ENCODE assay signal across 32 cellular contexts in genomic region chr21:43737158-43737950, GRCh38. TPM values are rescaled to one million over a fixed set of nuclear protein-coding genes. Genes with fewer than 3 reads are reported as not detected.
DNase-seq lines count a peak whose midpoint lies in the region; FAIRE-seq and TF ChIP-seq lines count a peak whose summit lies in the region.
"Had no signal": no experiment of that assay in that cellular context is flagged by ENCODE, and none has a peak within 500 bp of the region (broad histone marks: within the 10 kb centered on the region; RNA-seq: fewer than 3 reads in every experiment).

No MANE protein-coding gene starts in this region.

- H2BK120ac ChIP-seq in trophoblast cell (ENCODE audit: insufficient read depth, low read length, poor library complexity) = no peak overlapping the region

- H3K9me3 ChIP-seq in WERI-Rb-1 (ENCODE audit: severe bottlenecking) (no peaks in the 10 kb centered on the region), kidney (ENCODE audit: control insufficient read depth in 1 of 2, low read length in 2 of 2) (no peaks in the 10 kb centered on the region), parathyroid adenoma (ENCODE audit: control insufficient read depth, low read length) (no peaks in the 10 kb centered on the region), trophoblast cell (ENCODE audit: insufficient read depth, low read depth, low read length) (peaks cover 2% of the 10 kb centered on the region)
- H3K9me3 ChIP-seq: heart right ventricle, mucosa of descending colon, right atrium auricular region, SK-N-SH, spleen, tibial artery had no signal

- H3K27ac Mint-ChIP-seq in HFFc6 = no peak overlapping the region
- H3K27ac Mint-ChIP-seq: activated CD8-positive, alpha-beta memory T cell treated with anti-CD3 and anti-CD28 coated beads, Interleukin-2, amount 10 ng/mL, durations not matched to agents 7 days and 5 days; stimulated activated naive CD8-positive, alpha-beta T cell treated with anti-CD3 and anti-CD28 coated beads, Interleukin-15, Interleukin-2, amounts not matched to agents 100 ng/mL and 50 ng/mL, for 24 hours had no signal

- no peaks in the 10 kb centered on the region for H3K9me3 Mint-ChIP-seq in HFFc6
- H3K9me3 Mint-ChIP-seq: activated naive CD8-positive, alpha-beta T cell treated with anti-CD3 and anti-CD28 coated beads, Interleukin-2, amount 10 ng/mL, durations not matched to agents 7 days and 5 days; CD8-positive, alpha-beta memory T cell; central memory CD8-positive, alpha-beta T cell; H9; stimulated activated naive CD8-positive, alpha-beta T cell treated with anti-CD3 and anti-CD28 coated beads, Interleukin-15, Interleukin-2, amounts not matched to agents 100 ng/mL and 50 ng/mL, for 24 hours had no signal

- H3K4me2 ChIP-seq in parathyroid adenoma (ENCODE audit: low read length) = no peak overlapping the region
- H3K4me2 ChIP-seq in trophoblast cell (ENCODE audit: low read length) = no peak overlapping the region
- H3K4me2 ChIP-seq: SK-N-SH had no signal

- H3K27me3 Mint-ChIP-seq in HFFc6 (ENCODE audit: insufficient read depth) = peaks cover 8% of the 10 kb centered on the region
- H3K27me3 Mint-ChIP-seq: activated CD8-positive, alpha-beta memory T cell treated with anti-CD3 and anti-CD28 coated beads, Interleukin-2, amount 10 ng/mL, durations not matched to agents 7 days and 5 days; activated naive CD8-positive, alpha-beta T cell treated with anti-CD3 and anti-CD28 coated beads, Interleukin-2, amount 10 ng/mL, durations not matched to agents 7 days and 5 days; CD8-positive, alpha-beta memory T cell; central memory CD8-positive, alpha-beta T cell; stimulated activated naive CD8-positive, alpha-beta T cell treated with anti-CD3 and anti-CD28 coated beads, Interleukin-15, Interleukin-2, amounts not matched to agents 100 ng/mL and 50 ng/mL, for 24 hours had no signal

- H3K79me2 ChIP-seq in parathyroid adenoma (no peaks in the 10 kb centered on the region), trophoblast cell (ENCODE audit: control insufficient read depth, insufficient read depth, low read length, poor library complexity) (no peaks in the 10 kb centered on the region)

- H3K36me3 ChIP-seq in WERI-Rb-1 = peaks cover 47% of the 10 kb centered on the region
- peaks cover 0 to 3% of the 10 kb centered on the region in 2 donors for H3K36me3 ChIP-seq in kidney (ENCODE audit: control insufficient read depth in 1 of 2, insufficient read depth in 2 of 2, low read length in 2 of 2)
- no peaks in the 10 kb centered on the region for H3K36me3 ChIP-seq in parathyroid adenoma (ENCODE audit: control insufficient read depth, insufficient read depth, low read length)
- H3K36me3 ChIP-seq in trophoblast cell (ENCODE audit: control insufficient read depth in 1 of 2, insufficient read depth in 2 of 2, low read length in 2 of 2) = peaks cover 17 to 21% of the 10 kb centered on the region in 2 experiments

- no peak overlapping the region for H2BK5ac ChIP-seq in trophoblast cell (ENCODE audit: low read depth, low read length, poor library complexity)

- peaks cover 25% of the 10 kb centered on the region for H3K4me1 Mint-ChIP-seq in HFFc6 (ENCODE audit: low read depth)

- no peak overlapping the region for H2AK5ac ChIP-seq in trophoblast cell (ENCODE audit: low read length)

- H3K4me1 ChIP-seq in kidney (ENCODE audit: control insufficient read depth in 1 of 2, insufficient read depth in 1 of 2, low read depth in 1 of 2, low read length in 2 of 2) (peaks cover 17 to 37% of the 10 kb centered on the region in 2 donors), parathyroid adenoma (no peaks in the 10 kb centered on the region), trophoblast cell (ENCODE audit: control insufficient read depth in 1 of 2, insufficient read depth in 2 of 2, low read length in 2 of 2) (peaks cover 0 to 4% of the 10 kb centered on the region in 2 experiments)

- no peaks in the 10 kb centered on the region for H3K79me1 ChIP-seq in trophoblast cell (ENCODE audit: low read length)

- TF ChIP-seq CTCF in HFFc6 (IDR thresholded peaks at IDR 0.05) = peak; percentile 12; the same call in 1 of the 2 replicates
- TF ChIP-seq CTCF in WERI-Rb-1 (IDR thresholded peaks at IDR 0.05; ENCODE audit: low read depth, low read length) = 0 out of 2 replicates have a peak, but pooled peaks have one; percentile 4
- no peak for TF ChIP-seq CTCF in kidney (IDR thresholded peaks at IDR 0.05; ENCODE audit: borderline replicate concordance, extremely low read depth, insufficient read depth)
- no peak for TF ChIP-seq CTCF in parathyroid adenoma (IDR thresholded peaks at IDR 0.05)

- H3K14ac ChIP-seq in trophoblast cell (ENCODE audit: low read length) = no peak overlapping the region

- no peak overlapping the region for H3K4me3 Mint-ChIP-seq in HFFc6
- H3K4me3 Mint-ChIP-seq: activated CD8-positive, alpha-beta memory T cell treated with anti-CD3 and anti-CD28 coated beads, Interleukin-2, amount 10 ng/mL, durations not matched to agents 7 days and 5 days; activated naive CD8-positive, alpha-beta T cell treated with anti-CD3 and anti-CD28 coated beads, Interleukin-2, amount 10 ng/mL, durations not matched to agents 7 days and 5 days; central memory CD8-positive, alpha-beta T cell; H9; stimulated activated naive CD8-positive, alpha-beta T cell treated with anti-CD3 and anti-CD28 coated beads, Interleukin-15, Interleukin-2, amounts not matched to agents 100 ng/mL and 50 ng/mL, for 24 hours had no signal

- no peak overlapping the region for H4K12ac ChIP-seq in trophoblast cell (ENCODE audit: low read depth, low read length)

- peaks cover 15% of the 10 kb centered on the region; the same call in 1 of the 2 replicates for H3K36me3 Mint-ChIP-seq in HFFc6 (ENCODE audit: low read depth)

- no peak overlapping the region for H3K27ac ChIP-seq in WERI-Rb-1
- peak overlapping the region; percentile 45 to 65 for H3K27ac ChIP-seq in kidney (ENCODE audit: low read depth in 2 of 2, low read length in 2 of 2)
- H3K27ac ChIP-seq in parathyroid adenoma = peak overlapping the region; percentile 72
- H3K27ac ChIP-seq in trophoblast cell (ENCODE audit: low read depth, low read length) = no peak overlapping the region
- H3K27ac ChIP-seq: heart right ventricle, HL-60, right atrium auricular region, spleen, tibial artery had no signal

- no peak overlapping the region for H2BK12ac ChIP-seq in trophoblast cell (ENCODE audit: low read length)

- FAIRE-seq in kidney (lab: Jason Lieb, UNC) = no peak

- H3K23ac ChIP-seq in trophoblast cell (ENCODE audit: low read length) = no peak overlapping the region

- no peak overlapping the region for H4K8ac ChIP-seq in trophoblast cell (ENCODE audit: low read depth, low read length)

- no peak overlapping the region for H3K4me3 ChIP-seq in WERI-Rb-1 (ENCODE audit: low read depth, low read length)
- H3K4me3 ChIP-seq in kidney (ENCODE audit: low read length in 2 of 2) = no peak overlapping the region
- no peak overlapping the region for H3K4me3 ChIP-seq in parathyroid adenoma (ENCODE audit: low read depth, low read length)
- no peak overlapping the region for H3K4me3 ChIP-seq in trophoblast cell (ENCODE audit: low read depth, low read length)
- H3K4me3 ChIP-seq: heart right ventricle, mucosa of descending colon, right atrium auricular region, spleen, tibial artery had no signal

- H3K9ac ChIP-seq in kidney (ENCODE audit: low read length in 2 of 2) (no peak overlapping the region), parathyroid adenoma (no peak overlapping the region), trophoblast cell (ENCODE audit: low read length) (no peak overlapping the region)
- H3K9ac ChIP-seq: SK-N-SH had no signal

- intact Hi-C loops in kidney (cut with DNase I) = no loop called here

- DNase-seq in HFFc6 (no peak), WERI-Rb-1 (no peak), kidney (no peak), NCI-H526 (lab: John Stamatoyannopoulos, UW) (no peak), trophoblast cell (no peak), SHP77 (lab: John Stamatoyannopoulos, UW) (no peak), NCI-H1092 (lab: John Stamatoyannopoulos, UW) (no peak)
- DNase-seq: activated CD4-positive, alpha-beta T cell treated with anti-CD3 and anti-CD28 coated beads, Interleukin-2, amount 50 U/mL, for 4 hours; activated CD8-positive, alpha-beta memory T cell treated with anti-CD3 and anti-CD28 coated beads, Interleukin-2, amount 10 ng/mL, durations not matched to agents 7 days and 5 days; activated gamma-delta T cell treated with Interleukin-2 at 50 U/mL for 16 hours; activated naive CD8-positive, alpha-beta T cell treated with anti-CD3 and anti-CD28 coated beads, Interleukin-2, amount 10 ng/mL, durations not matched to agents 7 days and 5 days; activated T-cell treated with anti-CD3 and anti-CD28 coated beads, Interleukin-2, amount 50 U/mL, for 48 hours; CD8-positive, alpha-beta memory T cell; DMS153; foreskin melanocyte; H9; heart right ventricle; mucosa of descending colon; NCI-H146; NCI-H2107; NCI-H774; RPMI8226; SK-N-SH; spleen; stimulated activated CD4-positive, alpha-beta T cell treated with anti-CD3 and anti-CD28 coated beads, Interleukin-2, amount 100 ng/mL, for 24 hours; stimulated activated CD8-positive, alpha-beta memory T cell treated with anti-CD3 and anti-CD28 coated beads, Interleukin-4, amount 100 ng/mL, for 48 hours; tibial artery had no signal

- WGBS in trophoblast cell (ENCODE audit: extremely low coverage, insufficient coverage, insufficient read length) = no CpG with 5 or more reads among the region's 35 CpGs

- H2AFZ ChIP-seq in parathyroid adenoma = no peak overlapping the region
- no peak overlapping the region for H2AFZ ChIP-seq in trophoblast cell (ENCODE audit: insufficient read depth, low read length, poor library complexity)

- H3K18ac ChIP-seq in trophoblast cell (ENCODE audit: low read length) = no peak overlapping the region

- H3K27me3 ChIP-seq in WERI-Rb-1 (ENCODE audit: insufficient read depth, low read depth, severe bottlenecking) (no peaks in the 10 kb centered on the region), parathyroid adenoma (ENCODE audit: control insufficient read depth, insufficient read depth, low read length) (no peaks in the 10 kb centered on the region), trophoblast cell (ENCODE audit: insufficient read depth, low read length) (no peaks in the 10 kb centered on the region)
- H3K27me3 ChIP-seq: heart right ventricle, right atrium auricular region, spleen, tibial artery had no signal

- H3K4ac ChIP-seq in trophoblast cell (ENCODE audit: low read depth, low read length) = no peak overlapping the region

- no peak overlapping the region for H4K91ac ChIP-seq in trophoblast cell (ENCODE audit: low read depth, low read length)

RNA-seq across cellular contexts. Expression of gene PDXK, which starts 18.4 kb away (rescaled TPM):
- 100 to 1,000 TPM; 154 to 160 (median 157) TPM for total RNA-seq in HFFc6 (2021; fragmentation: NEBNext Ultra II Directional; extraction: Animal tissue kit (Norgen Biotek cat#: 25700))
- 210 TPM for total RNA-seq in kidney
- polyA plus RNA-seq in kidney (ENCODE audit: insufficient read depth, low read depth, low replicate concordance) = 122 TPM
- 70.9 and 73.5 TPM in 2 replicates for polyA plus RNA-seq in trophoblast cell (2013)

RNA-seq across cellular contexts. Expression of gene CSTB, which starts 38.8 kb away (rescaled TPM):
- 10 to 100 TPM; 56.7 to 71.4 (median 66.9) TPM for total RNA-seq in HFFc6 (2021; fragmentation: NEBNext Ultra II Directional; extraction: Animal tissue kit (Norgen Biotek cat#: 25700))
- total RNA-seq in kidney = 74.5 TPM
- 97.8 TPM for polyA plus RNA-seq in kidney (ENCODE audit: insufficient read depth, low read depth, low replicate concordance)
- polyA plus RNA-seq in trophoblast cell (2013) = 112 and 114 TPM in 2 replicates

RNA-seq across cellular contexts. Expression of gene RRP1, which starts 52.0 kb away (rescaled TPM):
- 10 to 100 TPM; 19.9 to 24.8 (median 23.0) TPM for total RNA-seq in HFFc6 (2021; fragmentation: NEBNext Ultra II Directional; extraction: Animal tissue kit (Norgen Biotek cat#: 25700))
- 18.7 TPM for total RNA-seq in kidney
- 12.9 TPM for polyA plus RNA-seq in kidney (ENCODE audit: insufficient read depth, low read depth, low replicate concordance)
- 21.7 and 21.9 TPM in 2 replicates for polyA plus RNA-seq in trophoblast cell (2013)

Comparison
In these comparisons a context has a peak if more than half of its experiments do, and no peak if none do; other contexts are left out.
1. CTCF ChIP-seq: peak in HFFc6 (single experiment) and WERI-Rb-1 (single experiment); none in kidney (single experiment) and parathyroid adenoma (single experiment).
2. H3K27ac ChIP-seq: peak in kidney (2 of 2) and parathyroid adenoma (single experiment); none in WERI-Rb-1 (single experiment) and trophoblast cell (single experiment).